9 cellular contexts compared by ENCODE assay signal in genomic region chr7:132500727-132501410, GRCh38.
DNase-seq lines count a peak whose midpoint lies in the region; ATAC-seq and TF ChIP-seq lines count a peak whose summit lies in the region.
"Had no signal": no experiment of that assay in that cellular context is flagged by ENCODE, and none has a peak within 500 bp of the region (broad histone marks: within the 10 kb centered on the region; RNA-seq: fewer than 3 reads in every experiment).

No MANE protein-coding gene starts in this region.

- ATAC-seq in GM21360 (IDR thresholded peaks at IDR 0.05; ENCODE audit: unreplicated experiment), result no peak

- intact Hi-C loops in CD14-positive monocyte (cut with micrococcal nuclease), result no loop called here
- intact Hi-C loops in activated T-helper 2 cell treated with anti-CD3 and anti-CD28 coated beads, Interferon-gamma antibody, Interleukin-2, Interleukin-4, amounts not matched to agents 10 μg/mL and 5 μg/mL and 100 μg/mL, durations not matched to agents 14 hours and 24 hours and 36 hours (cut with micrococcal nuclease), result no loop called here

- TF ChIP-seq CTCF in epithelial cell of proximal tubule (conservative IDR thresholded peaks at IDR 0.05; ENCODE audit: low read depth, low read length), result peak; percentile 55
- no peak for TF ChIP-seq CTCF in CD14-positive monocyte (IDR thresholded peaks at IDR 0.05)

- no peak overlapping the region for H3K4me3 Mint-ChIP-seq in CD14-positive monocyte
- no peak overlapping the region for H3K4me3 Mint-ChIP-seq in activated T-helper 2 cell treated with anti-CD3 and anti-CD28 coated beads, Interferon-gamma antibody, Interleukin-2, Interleukin-4, amounts not matched to agents 10 μg/mL and 5 μg/mL and 100 μg/mL, durations not matched to agents 14 hours and 24 hours and 36 hours (ENCODE audit: low read depth)

- DNase-seq in A172 (ENCODE audit: low spot score), result peak; percentile 21
- peak; percentile 38 for DNase-seq in NCI-H226
- DNase-seq in epithelial cell of proximal tubule (ENCODE audit: low read depth), result peak; percentile 1
- DNase-seq in medulla oblongata (ENCODE audit: extremely low spot score), result peak; percentile 40
- DNase-seq in CD14-positive monocyte (ENCODE audit: low spot score), result no peak
- DNase-seq in NCI-H69 (lab: John Stamatoyannopoulos, UW), result no peak
- DNase-seq in activated T-helper 2 cell treated with anti-CD3 and anti-CD28 coated beads, Interferon-gamma antibody, Interleukin-2, Interleukin-4, amounts not matched to agents 10 μg/mL and 5 μg/mL and 100 μg/mL, durations not matched to agents 14 hours and 24 hours and 36 hours (ENCODE audit: low spot score), result no peak
- DNase-seq: NCI-H2029 treated with DMSO at 0.1 percent for 48 hours had no signal

- no peak overlapping the region for H3K4me3 ChIP-seq in epithelial cell of proximal tubule (ENCODE audit: low read depth, low read length)

- H3K9me3 Mint-ChIP-seq in CD14-positive monocyte, result no peaks in the 10 kb centered on the region
- no peaks in the 10 kb centered on the region for H3K9me3 Mint-ChIP-seq in activated T-helper 2 cell treated with anti-CD3 and anti-CD28 coated beads, Interferon-gamma antibody, Interleukin-2, Interleukin-4, amounts not matched to agents 10 μg/mL and 5 μg/mL and 100 μg/mL, durations not matched to agents 14 hours and 24 hours and 36 hours

- H3K4me1 Mint-ChIP-seq in CD14-positive monocyte, result no peaks in the 10 kb centered on the region
- no peaks in the 10 kb centered on the region for H3K4me1 Mint-ChIP-seq in activated T-helper 2 cell treated with anti-CD3 and anti-CD28 coated beads, Interferon-gamma antibody, Interleukin-2, Interleukin-4, amounts not matched to agents 10 μg/mL and 5 μg/mL and 100 μg/mL, durations not matched to agents 14 hours and 24 hours and 36 hours (ENCODE audit: low read depth)

- no peaks in the 10 kb centered on the region for H3K36me3 Mint-ChIP-seq in CD14-positive monocyte
- H3K36me3 Mint-ChIP-seq in activated T-helper 2 cell treated with anti-CD3 and anti-CD28 coated beads, Interferon-gamma antibody, Interleukin-2, Interleukin-4, amounts not matched to agents 10 μg/mL and 5 μg/mL and 100 μg/mL, durations not matched to agents 14 hours and 24 hours and 36 hours (ENCODE audit: low read depth), result no peaks in the 10 kb centered on the region

- peaks cover 2 to 8% (median 8%) of the 10 kb centered on the region in 3 donors for H3K27me3 Mint-ChIP-seq in CD14-positive monocyte (ENCODE audit: low read depth in 3 of 3)
- H3K27me3 Mint-ChIP-seq in activated T-helper 2 cell treated with anti-CD3 and anti-CD28 coated beads, Interferon-gamma antibody, Interleukin-2, Interleukin-4, amounts not matched to agents 10 μg/mL and 5 μg/mL and 100 μg/mL, durations not matched to agents 14 hours and 24 hours and 36 hours (ENCODE audit: low read depth), result peaks cover 17% of the 10 kb centered on the region

- no peak overlapping the region for H3K27ac Mint-ChIP-seq in CD14-positive monocyte
- H3K27ac Mint-ChIP-seq in activated T-helper 2 cell treated with anti-CD3 and anti-CD28 coated beads, Interferon-gamma antibody, Interleukin-2, Interleukin-4, amounts not matched to agents 10 μg/mL and 5 μg/mL and 100 μg/mL, durations not matched to agents 14 hours and 24 hours and 36 hours, result no peak overlapping the region

Comparison
In these comparisons a context has a peak if more than half of its experiments do, and no peak if none do; other contexts are left out.
1. DNase-seq: peak in A172 (single experiment), NCI-H226 (single experiment), epithelial cell of proximal tubule (single experiment) and medulla oblongata (single experiment); none in CD14-positive monocyte (single experiment), NCI-H69 (single experiment) and activated T-helper 2 cell treated with anti-CD3 and anti-CD28 coated beads, Interferon-gamma antibody, Interleukin-2, Interleukin-4, amounts not matched to agents 10 μg/mL and 5 μg/mL and 100 μg/mL, durations not matched to agents 14 hours and 24 hours and 36 hours (single experiment).